In the genomic region with DNA sequence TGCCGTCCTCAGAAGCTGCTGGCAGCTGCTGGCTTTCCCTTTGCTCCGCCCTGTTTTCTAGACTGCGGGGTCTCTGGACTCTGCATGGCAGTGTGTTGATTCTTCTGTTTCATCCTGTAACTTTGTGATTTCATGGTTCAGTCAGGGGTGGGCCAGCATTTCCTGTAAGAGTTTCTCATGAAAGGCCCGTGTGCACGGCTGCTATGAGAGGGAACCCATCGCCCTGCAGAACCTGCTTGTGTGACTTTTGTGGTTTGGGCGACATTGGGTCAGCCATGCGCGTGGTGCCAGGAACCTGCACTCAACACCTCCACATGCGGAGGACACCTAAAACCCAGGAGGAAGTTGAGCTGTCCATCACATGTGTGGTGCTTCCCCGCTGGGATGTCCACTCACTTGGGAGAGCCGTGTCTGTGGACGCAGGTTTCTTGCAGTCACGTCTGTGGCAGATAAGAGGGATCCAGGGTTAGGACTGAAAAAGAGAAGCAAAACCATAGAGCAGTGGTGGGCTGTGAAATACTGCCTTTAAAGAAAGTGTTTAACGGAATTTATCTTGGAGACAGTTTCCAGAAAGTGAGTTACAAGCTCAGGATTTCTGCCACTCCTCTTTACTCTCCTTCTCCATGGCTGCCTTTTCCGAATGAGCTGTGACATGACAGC, we compare ENCODE assay signal across 31 cellular contexts.
DNase-seq lines count a peak whose midpoint lies in the region; ATAC-seq, FAIRE-seq and TF ChIP-seq lines count a peak whose summit lies in the region.
"Had no signal": no experiment of that assay in that cellular context is flagged by ENCODE, and none has a peak within 500 bp of the region (broad histone marks: within the 10 kb centered on the region; RNA-seq: fewer than 3 reads in every experiment).

No MANE protein-coding gene starts in this region.

- no peak overlapping the region for H3K27ac ChIP-seq in CD8-positive, alpha-beta memory T cell (ENCODE audit: low read depth, low read length)
- H3K27ac ChIP-seq: adrenal gland, left ventricle myocardium inferior, right lobe of liver, SK-N-MC, vagina had no signal

- H3K4me1 ChIP-seq in CD8-positive, alpha-beta memory T cell (ENCODE audit: insufficient read depth, low read length), result peaks cover 11% of the 10 kb centered on the region
- H3K4me1 ChIP-seq: adrenal gland, body of pancreas, left ventricle myocardium inferior, right lobe of liver, vagina had no signal

- intact Hi-C loops in head of caudate nucleus (cut with DNase I), result no loop called here

- H3K36me3 ChIP-seq in CD8-positive, alpha-beta memory T cell (ENCODE audit: insufficient read depth, low read length), result no peaks in the 10 kb centered on the region
- H3K36me3 ChIP-seq: adrenal gland, left ventricle myocardium inferior, right lobe of liver, vagina had no signal

- FAIRE-seq in D721Med (lab: Jason Lieb, UNC), result no peak
- FAIRE-seq: GM12892, K562 had no signal

- H3K27ac Mint-ChIP-seq in CD8-positive, alpha-beta memory T cell, result peak overlapping the region in 6 of 8 donors; percentile 13 to 98 (median 46)
- peak overlapping the region in 1 of 2 donors; percentile 71 for H3K27ac Mint-ChIP-seq in effector memory CD8-positive, alpha-beta T cell
- H3K27ac Mint-ChIP-seq in nephron, result peak overlapping the region in 2 of 3 experiments; percentile 20 to 56
- H3K27ac Mint-ChIP-seq: activated CD4-positive, alpha-beta memory T cell treated with anti-CD3 and anti-CD28 coated beads, Interleukin-2, amount 10 ng/mL, durations not matched to agents 7 days and 5 days; CD14-positive monocyte; H9; progenitor cell of endocrine pancreas; T-helper 1 cell treated with Interleukin-12 subunit alpha and Interleukin-12 subunit beta and Interleukin-4 antibody, amounts not matched to agents 30 μg/mL and 1 μg/mL, for 36 hours had no signal

- DNase-seq in CD8-positive, alpha-beta memory T cell, result peak in 1 of 5 donors; percentile 41
- DNase-seq in effector memory CD8-positive, alpha-beta T cell, result peak in 1 of 3 experiments; percentile 14
- DNase-seq in D721Med (ENCODE audit: insufficient read length, low spot score) (no peak), head of caudate nucleus (no peak)
- DNase-seq: activated CD4-positive, alpha-beta memory T cell treated with anti-CD3 and anti-CD28 coated beads, Interleukin-2, amount 10 ng/mL, durations not matched to agents 7 days and 5 days; activated CD4-positive, alpha-beta T cell treated with anti-CD3 and anti-CD28 coated beads for 1 hour; activated T-cell treated with anti-CD3 and anti-CD28 coated beads for 4 hours; adrenal gland; body of pancreas; cerebellar nuclear complex; H9; hypothalamus; left ventricle myocardium inferior; NCI-H1105; NCI-H2029 treated with DMSO at 0.1 percent for 48 hours; NCI-H2227 treated with DMSO at 0.1 percent for 48 hours; NCI-H748 treated with DMSO at 0.1 percent for 48 hours; right lobe of liver; stimulated activated CD4-positive, alpha-beta T cell treated with anti-CD3 and anti-CD28 coated beads, Interleukin-4, amount 100 ng/mL, for 4 hours; stimulated activated naive CD4-positive, alpha-beta T cell treated with Interleukin-2 at 50 U/mL for 16 hours had no signal

- ATAC-seq in HG03175 (IDR thresholded peaks at IDR 0.05; ENCODE audit: unreplicated experiment), result peak; percentile 50
- peak; percentile 88 for ATAC-seq in effector memory CD8-positive, alpha-beta T cell (replicated peaks)
- no peak for ATAC-seq in HG03108 (IDR thresholded peaks at IDR 0.05; ENCODE audit: unreplicated experiment)
- ATAC-seq in GM18505 (IDR thresholded peaks at IDR 0.05; ENCODE audit: unreplicated experiment), result no peak
- ATAC-seq: K562, right lobe of liver had no signal

- peak overlapping the region in 3 of 7 donors; percentile 50 to 88 (median 59) for H3K4me3 Mint-ChIP-seq in CD8-positive, alpha-beta memory T cell
- peak overlapping the region; percentile 39 to 60 for H3K4me3 Mint-ChIP-seq in effector memory CD8-positive, alpha-beta T cell
- no peak overlapping the region for H3K4me3 Mint-ChIP-seq in nephron
- H3K4me3 Mint-ChIP-seq: activated CD4-positive, alpha-beta memory T cell treated with anti-CD3 and anti-CD28 coated beads, Interleukin-2, amount 10 ng/mL, durations not matched to agents 7 days and 5 days; CD14-positive monocyte; H9; T-helper 1 cell treated with Interleukin-12 subunit alpha and Interleukin-12 subunit beta and Interleukin-4 antibody, amounts not matched to agents 30 μg/mL and 1 μg/mL, for 36 hours had no signal

- no peaks in the 10 kb centered on the region for H3K27me3 ChIP-seq in CD8-positive, alpha-beta memory T cell (ENCODE audit: insufficient read depth, low read length, poor library complexity, severe bottlenecking)
- H3K27me3 ChIP-seq: adrenal gland, body of pancreas, right lobe of liver, vagina had no signal

- H3K4me3 ChIP-seq in CD8-positive, alpha-beta memory T cell (ENCODE audit: low read length), result no peak overlapping the region
- H3K4me3 ChIP-seq: adrenal gland, body of pancreas, K562, left ventricle myocardium inferior, right lobe of liver, SK-N-MC, vagina had no signal

- TF ChIP-seq CTCF in nephron (IDR thresholded peaks at IDR 0.05; ENCODE audit: unreplicated experiment in 3 of 3) (no peak), D721Med (IDR thresholded peaks at IDR 0.05; ENCODE audit: insufficient read depth, missing control alignments) (no peak)

- POLR2A ChIA-PET in CD8-positive, alpha-beta memory T cell (lab: Charles Lee), result no interaction called here

- no peaks in the 10 kb centered on the region for H3K36me3 Mint-ChIP-seq in CD8-positive, alpha-beta memory T cell
- H3K36me3 Mint-ChIP-seq in effector memory CD8-positive, alpha-beta T cell (ENCODE audit: insufficient read depth), result no peaks in the 10 kb centered on the region
- no peaks in the 10 kb centered on the region for H3K36me3 Mint-ChIP-seq in nephron (ENCODE audit: low read depth)
- H3K36me3 Mint-ChIP-seq: CD14-positive monocyte had no signal

- peaks cover 9 to 52% of the 10 kb centered on the region in 2 donors for H3K27me3 Mint-ChIP-seq in CD8-positive, alpha-beta memory T cell
- H3K27me3 Mint-ChIP-seq in effector memory CD8-positive, alpha-beta T cell, result peaks cover 0 to 23% of the 10 kb centered on the region in 2 donors
- peaks cover 7% of the 10 kb centered on the region for H3K27me3 Mint-ChIP-seq in nephron (ENCODE audit: low read depth)

- no peaks in the 10 kb centered on the region for H3K9me3 ChIP-seq in CD8-positive, alpha-beta memory T cell (ENCODE audit: low read length)
- H3K9me3 ChIP-seq: adrenal gland, body of pancreas, left ventricle myocardium inferior, right lobe of liver, vagina had no signal

- H3K9me3 Mint-ChIP-seq in CD8-positive, alpha-beta memory T cell, result no peaks in the 10 kb centered on the region
- no peaks in the 10 kb centered on the region for H3K9me3 Mint-ChIP-seq in effector memory CD8-positive, alpha-beta T cell
- no peaks in the 10 kb centered on the region for H3K9me3 Mint-ChIP-seq in nephron
- H3K9me3 Mint-ChIP-seq: activated CD4-positive, alpha-beta memory T cell treated with anti-CD3 and anti-CD28 coated beads, Interleukin-2, amount 10 ng/mL, durations not matched to agents 7 days and 5 days; T-helper 1 cell treated with Interleukin-12 subunit alpha and Interleukin-12 subunit beta and Interleukin-4 antibody, amounts not matched to agents 30 μg/mL and 1 μg/mL, for 36 hours had no signal

- H3K4me1 Mint-ChIP-seq in CD8-positive, alpha-beta memory T cell, result peaks cover 27 to 32% (median 31%) of the 10 kb centered on the region in 3 donors
- peaks cover 22 to 38% of the 10 kb centered on the region in 2 donors for H3K4me1 Mint-ChIP-seq in effector memory CD8-positive, alpha-beta T cell (ENCODE audit: low read depth in 2 of 2)
- peaks cover 55% of the 10 kb centered on the region for H3K4me1 Mint-ChIP-seq in nephron
- H3K4me1 Mint-ChIP-seq: CD14-positive monocyte had no signal

- no peak for TF ChIP-seq POLR2A in GM18505 (IDR thresholded peaks at IDR 0.05; ENCODE audit: borderline replicate concordance, extremely low read depth, insufficient read depth, insufficient read length)

- CTCF ChIA-PET in CD8-positive, alpha-beta memory T cell (lab: Charles Lee), result interaction anchor here (1.4 kb wide), 1 partner anchor 181 kb away, joined by 4 read pairs; no protein-coding TSS in a partner anchor

Comparison
In these comparisons a context has a peak if more than half of its experiments do, and no peak if none do; other contexts are left out.
1. H3K4me3 Mint-ChIP-seq: peak in effector memory CD8-positive, alpha-beta T cell (2 of 2); none in nephron (0 of 3).
2. ATAC-seq: peak in HG03175 (single experiment) and effector memory CD8-positive, alpha-beta T cell (single experiment); none in HG03108 (single experiment) and GM18505 (single experiment).